Comparison of ENCODE assay signal across 1 cellular context in the genomic region with DNA sequence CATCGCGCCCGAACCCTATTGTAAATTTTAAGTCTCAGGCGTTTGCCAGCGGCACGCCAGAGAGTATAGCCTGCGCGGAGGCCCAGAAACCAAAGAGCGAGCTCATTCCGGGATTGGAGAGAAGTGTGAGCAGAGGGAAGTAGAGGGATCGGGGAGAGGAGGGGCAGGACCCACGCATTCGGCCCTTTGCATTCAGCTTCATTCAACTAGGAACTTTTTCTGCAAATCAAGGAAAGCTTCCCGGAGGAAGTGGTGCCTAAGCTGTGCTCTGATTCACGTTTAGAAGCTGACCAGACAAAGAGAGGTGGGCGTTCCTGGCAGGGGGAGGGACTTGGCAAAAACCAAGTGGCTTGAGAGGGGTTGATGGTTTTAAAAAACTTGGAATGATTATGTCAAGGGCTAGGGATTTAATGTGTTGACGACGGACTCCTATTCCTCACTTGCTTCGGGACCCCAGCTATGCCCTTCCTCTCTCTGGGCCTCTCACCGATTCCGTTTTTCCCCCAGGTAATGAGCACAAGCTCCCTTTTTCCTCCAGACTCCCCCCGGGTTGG.
TF ChIP-seq lines count a peak whose summit lies in the region.

No MANE protein-coding gene starts in this region.

TF ChIP-seq in GM12878, 131 proteins besides CTCF, POLR2A, EP300 and RAD21 (continued from another document):
- TF ChIP-seq, protein P1, sequence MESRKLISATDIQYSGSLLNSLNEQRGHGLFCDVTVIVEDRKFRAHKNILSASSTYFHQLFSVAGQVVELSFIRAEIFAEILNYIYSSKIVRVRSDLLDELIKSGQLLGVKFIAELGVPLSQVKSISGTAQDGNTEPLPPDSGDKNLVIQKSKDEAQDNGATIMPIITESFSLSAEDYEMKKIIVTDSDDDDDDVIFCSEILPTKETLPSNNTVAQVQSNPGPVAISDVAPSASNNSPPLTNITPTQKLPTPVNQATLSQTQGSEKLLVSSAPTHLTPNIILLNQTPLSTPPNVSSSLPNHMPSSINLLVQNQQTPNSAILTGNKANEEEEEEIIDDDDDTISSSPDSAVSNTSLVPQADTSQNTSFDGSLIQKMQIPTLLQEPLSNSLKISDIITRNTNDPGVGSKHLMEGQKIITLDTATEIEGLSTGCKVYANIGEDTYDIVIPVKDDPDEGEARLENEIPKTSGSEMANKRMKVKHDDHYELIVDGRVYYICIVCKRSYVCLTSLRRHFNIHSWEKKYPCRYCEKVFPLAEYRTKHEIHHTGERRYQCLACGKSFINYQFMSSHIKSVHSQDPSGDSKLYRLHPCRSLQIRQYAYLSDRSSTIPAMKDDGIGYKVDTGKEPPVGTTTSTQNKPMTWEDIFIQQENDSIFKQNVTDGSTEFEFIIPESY (IDR thresholded peaks at IDR 0.05), result no peak
- TF ChIP-seq EGR1 (IDR thresholded peaks at IDR 0.05; ENCODE audit: borderline replicate concordance in 1 of 2, low read depth in 2 of 2, low read length in 2 of 2) (no peak; a peak in 1 of 3 replicates), SREBF2 (IDR thresholded peaks at IDR 0.05; ENCODE audit: low read length) (0 out of 2 replicates have a peak, but pooled peaks have one; percentile 9), CHD4 (IDR thresholded peaks at IDR 0.05) (peak; percentile 92; the same call in 1 of the 2 replicates), WRNIP1 (IDR thresholded peaks at IDR 0.05; ENCODE audit: borderline replicate concordance, low read depth, low read length) (no peak), ZNF207 (IDR thresholded peaks at IDR 0.05; ENCODE audit: borderline replicate concordance) (peak; percentile 97), TCF12 (IDR thresholded peaks at IDR 0.05; ENCODE audit: low read depth, low read length) (no peak), SMARCA5 (IDR thresholded peaks at IDR 0.05) (peak; percentile 99), RELA (IDR thresholded peaks at IDR 0.05; ENCODE audit: borderline replicate concordance, partially characterized antibody) (peak; percentile 79), CBFB (IDR thresholded peaks at IDR 0.05; ENCODE audit: low read depth) (peak; percentile 85), SIX5 (IDR thresholded peaks at IDR 0.05; ENCODE audit: low read depth, low read length, severe bottlenecking) (peak; percentile 51), TAF1 (IDR thresholded peaks at IDR 0.05; ENCODE audit: borderline replicate concordance, low read depth, low read length) (peak; percentile 93), YY1 (IDR thresholded peaks at IDR 0.05; ENCODE audit: low read depth, low read length) (peak; percentile 37; the same call in 1 of the 2 replicates), BCL11A (IDR thresholded peaks at IDR 0.05; ENCODE audit: low read depth, low read length) (no peak), SUZ12 (IDR thresholded peaks at IDR 0.05; ENCODE audit: unreplicated experiment) (no peak), POLR2AphosphoS2 (IDR thresholded peaks at IDR 0.05; ENCODE audit: low read depth, low read length) (peak; percentile 80; the same call in 1 of the 2 replicates), ZNF217 (IDR thresholded peaks at IDR 0.05) (peak; percentile 98), SPI1 (IDR thresholded peaks at IDR 0.05; ENCODE audit: borderline replicate concordance, insufficient read depth, low read depth, low read length) (peak; percentile 64), SP1 (IDR thresholded peaks at IDR 0.05; ENCODE audit: low read depth, low read length) (peak; percentile 77), HDAC6 (IDR thresholded peaks at IDR 0.05; ENCODE audit: unreplicated experiment) (no peak), NBN (IDR thresholded peaks at IDR 0.05) (peak; percentile 97), PML (IDR thresholded peaks at IDR 0.05; ENCODE audit: low read length) (peak; percentile 97), PAX5 (IDR thresholded peaks at IDR 0.05; ENCODE audit: borderline replicate concordance, low read depth, low read length) (0 out of 2 replicates have a peak, but pooled peaks have one; percentile 36), KLF5 (IDR thresholded peaks at IDR 0.05; ENCODE audit: partially characterized antibody) (peak; percentile 99), MEF2A (IDR thresholded peaks at IDR 0.05; ENCODE audit: insufficient read depth, low read depth, low read length) (no peak), MTA3 (IDR thresholded peaks at IDR 0.05; ENCODE audit: borderline replicate concordance, low read length) (0 out of 2 replicates have a peak, but pooled peaks have one; percentile 38), HCFC1 (IDR thresholded peaks at IDR 0.05; ENCODE audit: low read length) (no peak), SMAD1 (IDR thresholded peaks at IDR 0.05; ENCODE audit: low read depth, partially characterized antibody) (no peak)
- TF ChIP-seq, protein P2, sequence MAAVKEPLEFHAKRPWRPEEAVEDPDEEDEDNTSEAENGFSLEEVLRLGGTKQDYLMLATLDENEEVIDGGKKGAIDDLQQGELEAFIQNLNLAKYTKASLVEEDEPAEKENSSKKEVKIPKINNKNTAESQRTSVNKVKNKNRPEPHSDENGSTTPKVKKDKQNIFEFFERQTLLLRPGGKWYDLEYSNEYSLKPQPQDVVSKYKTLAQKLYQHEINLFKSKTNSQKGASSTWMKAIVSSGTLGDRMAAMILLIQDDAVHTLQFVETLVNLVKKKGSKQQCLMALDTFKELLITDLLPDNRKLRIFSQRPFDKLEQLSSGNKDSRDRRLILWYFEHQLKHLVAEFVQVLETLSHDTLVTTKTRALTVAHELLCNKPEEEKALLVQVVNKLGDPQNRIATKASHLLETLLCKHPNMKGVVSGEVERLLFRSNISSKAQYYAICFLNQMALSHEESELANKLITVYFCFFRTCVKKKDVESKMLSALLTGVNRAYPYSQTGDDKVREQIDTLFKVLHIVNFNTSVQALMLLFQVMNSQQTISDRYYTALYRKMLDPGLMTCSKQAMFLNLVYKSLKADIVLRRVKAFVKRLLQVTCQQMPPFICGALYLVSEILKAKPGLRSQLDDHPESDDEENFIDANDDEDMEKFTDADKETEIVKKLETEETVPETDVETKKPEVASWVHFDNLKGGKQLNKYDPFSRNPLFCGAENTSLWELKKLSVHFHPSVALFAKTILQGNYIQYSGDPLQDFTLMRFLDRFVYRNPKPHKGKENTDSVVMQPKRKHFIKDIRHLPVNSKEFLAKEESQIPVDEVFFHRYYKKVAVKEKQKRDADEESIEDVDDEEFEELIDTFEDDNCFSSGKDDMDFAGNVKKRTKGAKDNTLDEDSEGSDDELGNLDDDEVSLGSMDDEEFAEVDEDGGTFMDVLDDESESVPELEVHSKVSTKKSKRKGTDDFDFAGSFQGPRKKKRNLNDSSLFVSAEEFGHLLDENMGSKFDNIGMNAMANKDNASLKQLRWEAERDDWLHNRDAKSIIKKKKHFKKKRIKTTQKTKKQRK (IDR thresholded peaks at IDR 0.05; ENCODE audit: low read depth, low read length), result no peak
- TF ChIP-seq, protein P3, sequence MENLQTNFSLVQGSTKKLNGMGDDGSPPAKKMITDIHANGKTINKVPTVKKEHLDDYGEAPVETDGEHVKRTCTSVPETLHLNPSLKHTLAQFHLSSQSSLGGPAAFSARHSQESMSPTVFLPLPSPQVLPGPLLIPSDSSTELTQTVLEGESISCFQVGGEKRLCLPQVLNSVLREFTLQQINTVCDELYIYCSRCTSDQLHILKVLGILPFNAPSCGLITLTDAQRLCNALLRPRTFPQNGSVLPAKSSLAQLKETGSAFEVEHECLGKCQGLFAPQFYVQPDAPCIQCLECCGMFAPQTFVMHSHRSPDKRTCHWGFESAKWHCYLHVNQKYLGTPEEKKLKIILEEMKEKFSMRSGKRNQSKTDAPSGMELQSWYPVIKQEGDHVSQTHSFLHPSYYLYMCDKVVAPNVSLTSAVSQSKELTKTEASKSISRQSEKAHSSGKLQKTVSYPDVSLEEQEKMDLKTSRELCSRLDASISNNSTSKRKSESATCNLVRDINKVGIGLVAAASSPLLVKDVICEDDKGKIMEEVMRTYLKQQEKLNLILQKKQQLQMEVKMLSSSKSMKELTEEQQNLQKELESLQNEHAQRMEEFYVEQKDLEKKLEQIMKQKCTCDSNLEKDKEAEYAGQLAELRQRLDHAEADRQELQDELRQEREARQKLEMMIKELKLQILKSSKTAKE (IDR thresholded peaks at IDR 0.05; ENCODE audit: low read depth, poor library complexity, severe bottlenecking), result peak; percentile 98
- TF ChIP-seq, protein P4, sequence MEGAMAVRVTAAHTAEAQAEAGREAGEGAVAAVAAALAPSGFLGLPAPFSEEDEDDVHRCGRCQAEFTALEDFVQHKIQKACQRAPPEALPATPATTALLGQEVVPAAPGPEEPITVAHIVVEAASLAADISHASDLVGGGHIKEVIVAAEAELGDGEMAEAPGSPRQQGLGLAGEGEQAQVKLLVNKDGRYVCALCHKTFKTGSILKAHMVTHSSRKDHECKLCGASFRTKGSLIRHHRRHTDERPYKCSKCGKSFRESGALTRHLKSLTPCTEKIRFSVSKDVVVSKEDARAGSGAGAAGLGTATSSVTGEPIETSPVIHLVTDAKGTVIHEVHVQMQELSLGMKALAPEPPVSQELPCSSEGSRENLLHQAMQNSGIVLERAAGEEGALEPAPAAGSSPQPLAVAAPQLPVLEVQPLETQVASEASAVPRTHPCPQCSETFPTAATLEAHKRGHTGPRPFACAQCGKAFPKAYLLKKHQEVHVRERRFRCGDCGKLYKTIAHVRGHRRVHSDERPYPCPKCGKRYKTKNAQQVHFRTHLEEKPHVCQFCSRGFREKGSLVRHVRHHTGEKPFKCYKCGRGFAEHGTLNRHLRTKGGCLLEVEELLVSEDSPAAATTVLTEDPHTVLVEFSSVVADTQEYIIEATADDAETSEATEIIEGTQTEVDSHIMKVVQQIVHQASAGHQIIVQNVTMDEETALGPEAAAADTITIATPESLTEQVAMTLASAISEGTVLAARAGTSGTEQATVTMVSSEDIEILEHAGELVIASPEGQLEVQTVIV (IDR thresholded peaks at IDR 0.05; ENCODE audit: borderline replicate concordance, partially characterized antibody), result peak; percentile 93
- TF ChIP-seq, protein P5, sequence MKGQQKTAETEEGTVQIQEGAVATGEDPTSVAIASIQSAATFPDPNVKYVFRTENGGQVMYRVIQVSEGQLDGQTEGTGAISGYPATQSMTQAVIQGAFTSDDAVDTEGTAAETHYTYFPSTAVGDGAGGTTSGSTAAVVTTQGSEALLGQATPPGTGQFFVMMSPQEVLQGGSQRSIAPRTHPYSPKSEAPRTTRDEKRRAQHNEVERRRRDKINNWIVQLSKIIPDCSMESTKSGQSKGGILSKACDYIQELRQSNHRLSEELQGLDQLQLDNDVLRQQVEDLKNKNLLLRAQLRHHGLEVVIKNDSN (IDR thresholded peaks at IDR 0.05; ENCODE audit: borderline replicate concordance, extremely low read length, insufficient read depth, low read depth, low read length), result no peak
- TF ChIP-seq, protein P6, sequence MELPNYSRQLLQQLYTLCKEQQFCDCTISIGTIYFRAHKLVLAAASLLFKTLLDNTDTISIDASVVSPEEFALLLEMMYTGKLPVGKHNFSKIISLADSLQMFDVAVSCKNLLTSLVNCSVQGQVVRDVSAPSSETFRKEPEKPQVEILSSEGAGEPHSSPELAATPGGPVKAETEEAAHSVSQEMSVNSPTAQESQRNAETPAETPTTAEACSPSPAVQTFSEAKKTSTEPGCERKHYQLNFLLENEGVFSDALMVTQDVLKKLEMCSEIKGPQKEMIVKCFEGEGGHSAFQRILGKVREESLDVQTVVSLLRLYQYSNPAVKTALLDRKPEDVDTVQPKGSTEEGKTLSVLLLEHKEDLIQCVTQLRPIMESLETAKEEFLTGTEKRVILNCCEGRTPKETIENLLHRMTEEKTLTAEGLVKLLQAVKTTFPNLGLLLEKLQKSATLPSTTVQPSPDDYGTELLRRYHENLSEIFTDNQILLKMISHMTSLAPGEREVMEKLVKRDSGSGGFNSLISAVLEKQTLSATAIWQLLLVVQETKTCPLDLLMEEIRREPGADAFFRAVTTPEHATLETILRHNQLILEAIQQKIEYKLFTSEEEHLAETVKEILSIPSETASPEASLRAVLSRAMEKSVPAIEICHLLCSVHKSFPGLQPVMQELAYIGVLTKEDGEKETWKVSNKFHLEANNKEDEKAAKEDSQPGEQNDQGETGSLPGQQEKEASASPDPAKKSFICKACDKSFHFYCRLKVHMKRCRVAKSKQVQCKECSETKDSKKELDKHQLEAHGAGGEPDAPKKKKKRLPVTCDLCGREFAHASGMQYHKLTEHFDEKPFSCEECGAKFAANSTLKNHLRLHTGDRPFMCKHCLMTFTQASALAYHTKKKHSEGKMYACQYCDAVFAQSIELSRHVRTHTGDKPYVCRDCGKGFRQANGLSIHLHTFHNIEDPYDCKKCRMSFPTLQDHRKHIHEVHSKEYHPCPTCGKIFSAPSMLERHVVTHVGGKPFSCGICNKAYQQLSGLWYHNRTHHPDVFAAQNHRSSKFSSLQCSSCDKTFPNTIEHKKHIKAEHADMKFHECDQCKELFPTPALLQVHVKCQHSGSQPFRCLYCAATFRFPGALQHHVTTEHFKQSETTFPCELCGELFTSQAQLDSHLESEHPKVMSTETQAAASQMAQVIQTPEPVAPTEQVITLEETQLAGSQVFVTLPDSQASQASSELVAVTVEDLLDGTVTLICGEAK (IDR thresholded peaks at IDR 0.05; ENCODE audit: borderline replicate concordance), result no peak
- TF ChIP-seq, protein P7, sequence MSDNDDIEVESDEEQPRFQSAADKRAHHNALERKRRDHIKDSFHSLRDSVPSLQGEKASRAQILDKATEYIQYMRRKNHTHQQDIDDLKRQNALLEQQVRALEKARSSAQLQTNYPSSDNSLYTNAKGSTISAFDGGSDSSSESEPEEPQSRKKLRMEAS (IDR thresholded peaks at IDR 0.05; ENCODE audit: low read depth, low read length), result no peak
- TF ChIP-seq, protein P8, sequence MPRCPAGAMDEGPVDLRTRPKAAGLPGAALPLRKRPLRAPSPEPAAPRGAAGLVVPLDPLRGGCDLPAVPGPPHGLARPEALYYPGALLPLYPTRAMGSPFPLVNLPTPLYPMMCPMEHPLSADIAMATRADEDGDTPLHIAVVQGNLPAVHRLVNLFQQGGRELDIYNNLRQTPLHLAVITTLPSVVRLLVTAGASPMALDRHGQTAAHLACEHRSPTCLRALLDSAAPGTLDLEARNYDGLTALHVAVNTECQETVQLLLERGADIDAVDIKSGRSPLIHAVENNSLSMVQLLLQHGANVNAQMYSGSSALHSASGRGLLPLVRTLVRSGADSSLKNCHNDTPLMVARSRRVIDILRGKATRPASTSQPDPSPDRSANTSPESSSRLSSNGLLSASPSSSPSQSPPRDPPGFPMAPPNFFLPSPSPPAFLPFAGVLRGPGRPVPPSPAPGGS (IDR thresholded peaks at IDR 0.05; ENCODE audit: borderline replicate concordance, insufficient read depth, low read depth, low read length, poor library complexity, severe bottlenecking), result no peak
